In the genomic region with DNA sequence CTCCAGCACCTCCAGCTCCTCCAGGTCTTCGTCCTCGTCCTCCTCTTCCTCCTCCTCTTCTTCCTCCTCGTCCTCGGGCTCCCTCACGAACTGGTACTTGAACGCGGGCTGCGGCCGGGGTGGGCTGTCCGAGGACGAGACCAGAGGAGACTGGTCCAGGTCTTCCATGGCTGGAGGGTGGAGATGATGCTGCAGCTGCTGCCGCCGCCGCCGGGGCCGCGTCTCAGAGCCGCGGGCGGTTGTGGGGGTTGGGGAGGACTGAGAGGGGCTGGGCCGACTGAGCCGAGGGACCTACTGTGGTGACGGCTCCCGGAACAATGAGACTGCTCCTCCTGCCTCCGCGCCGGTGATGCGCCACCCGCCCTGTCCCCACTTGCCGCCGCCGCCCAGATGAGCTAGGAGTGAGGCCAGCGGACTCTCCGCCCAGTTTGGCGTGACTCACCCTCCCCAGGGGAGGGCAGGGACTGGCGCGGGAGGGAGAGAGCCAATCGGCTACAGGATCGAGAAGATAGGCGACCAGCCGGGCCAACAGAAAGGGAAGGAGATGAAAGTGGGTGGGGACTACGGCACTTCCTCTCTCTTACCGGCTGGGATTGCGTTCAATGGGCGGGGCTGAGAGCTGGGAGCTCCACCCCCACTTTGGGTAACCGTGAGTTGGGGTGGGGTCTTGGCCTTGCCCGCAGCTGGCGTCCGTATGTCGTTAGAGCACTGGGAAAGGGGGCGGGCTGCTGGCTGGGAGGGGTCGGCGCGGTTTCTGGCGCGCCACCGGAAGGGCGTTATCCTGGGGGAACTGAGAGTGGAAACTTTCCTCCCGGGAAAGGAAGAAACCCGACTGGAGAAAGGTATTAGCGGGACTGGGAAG, we compare ENCODE assay signal across 8 cellular contexts. TPM values are rescaled to one million over a fixed set of nuclear protein-coding genes. Genes with fewer than 3 reads are reported as not detected.
A peak's percentile ranks its signal among the peaks of the same experiment; 100 is the strongest.
DNase-seq lines count a peak whose midpoint lies in the region; TF ChIP-seq lines count a peak whose summit lies in the region.

Gene RTN4 (minus strand): TSS at position 319 of the 862 bp plus-strand sequence. CDS start 151 bp downstream, at position 168.

- peak within 1 kb of the TSS; percentile 36; the same call in 1 of the 2 replicates for H3K4ac ChIP-seq in H9 (ENCODE audit: low read depth, low read length)

- no peaks in the 10 kb centered on the region; a peak in 2 of 5 replicates for H3K9me3 Mint-ChIP-seq in H9
- H3K9me3 Mint-ChIP-seq in nephron = no peaks in the 10 kb centered on the region
- no peaks in the 10 kb centered on the region for H3K9me3 Mint-ChIP-seq in stimulated activated naive CD8-positive, alpha-beta T cell treated with anti-CD3 and anti-CD28 coated beads, Interleukin-15, Interleukin-2, amounts not matched to agents 100 ng/mL and 50 ng/mL, for 24 hours

- no peak within 1 kb of the TSS for H3T11ph ChIP-seq in H9 (ENCODE audit: low read length)

- peaks cover 10% of the 10 kb centered on the region for H3K4me1 ChIP-seq in ES-I3 (ENCODE audit: insufficient read depth, low read length)
- H3K4me1 ChIP-seq in H9 (ENCODE audit: insufficient read depth, low read length) = no peaks in the 10 kb centered on the region; the same call in 1 of the 2 replicates

- no peak within 1 kb of the TSS for H3K56ac ChIP-seq in H9 (ENCODE audit: insufficient read length, low read depth, low read length)

- peaks cover 0 to 11% (median 6%) of the 10 kb centered on the region in 3 experiments; a peak in 3 of 7 replicates for H3K36me3 Mint-ChIP-seq in H9 (ENCODE audit: insufficient read depth in 1 of 3, low read depth in 3 of 3)
- H3K36me3 Mint-ChIP-seq in nephron (ENCODE audit: low read depth) = no peaks in the 10 kb centered on the region
- H3K36me3 Mint-ChIP-seq in stimulated activated naive CD8-positive, alpha-beta T cell treated with anti-CD3 and anti-CD28 coated beads, Interleukin-15, Interleukin-2, amounts not matched to agents 100 ng/mL and 50 ng/mL, for 24 hours (ENCODE audit: low read depth) = peaks cover 4% of the 10 kb centered on the region

- H3K4me3 Mint-ChIP-seq in H9 (peak within 1 kb of the TSS; percentile 99), nephron (peak within 1 kb of the TSS; percentile 95 to 99 (median 97))
- peak within 1 kb of the TSS; percentile 100 for H3K4me3 Mint-ChIP-seq in stimulated activated naive CD8-positive, alpha-beta T cell treated with anti-CD3 and anti-CD28 coated beads, Interleukin-15, Interleukin-2, amounts not matched to agents 100 ng/mL and 50 ng/mL, for 24 hours

- no CpG with 5 or more reads among the region's 61 CpGs for WGBS in H9 (ENCODE audit: extremely low coverage, insufficient read length, low lambda C conversion rate)

- peak within 1 kb of the TSS; percentile 97 for H3K14ac ChIP-seq in H9 (ENCODE audit: insufficient read depth, low read length)

- H3K36me3 ChIP-seq in ES-I3 (ENCODE audit: insufficient read depth, low read length) (no peaks in the 10 kb centered on the region), MG63 (peaks cover 40% of the 10 kb centered on the region)

- H2BK15ac ChIP-seq in H9 (ENCODE audit: low read depth, low read length) = no peak within 1 kb of the TSS

- H3K27ac Mint-ChIP-seq in H9 (peak within 1 kb of the TSS; percentile 99 to 100 (median 100)), nephron (peak within 1 kb of the TSS; percentile 98 to 99 (median 99))
- H3K27ac Mint-ChIP-seq in stimulated activated naive CD8-positive, alpha-beta T cell treated with anti-CD3 and anti-CD28 coated beads, Interleukin-15, Interleukin-2, amounts not matched to agents 100 ng/mL and 50 ng/mL, for 24 hours = peak within 1 kb of the TSS; percentile 100

- no peak within 1 kb of the TSS for H2BK20ac ChIP-seq in H9 (ENCODE audit: low read depth, low read length, poor library complexity, severe bottlenecking)

- no peak within 1 kb of the TSS for H3K23ac ChIP-seq in H9 (ENCODE audit: insufficient read length, low read depth, low read length)

- H4K20me1 ChIP-seq in H9 (ENCODE audit: control insufficient read depth, insufficient read depth, insufficient read length) = no peaks in the 10 kb centered on the region

- peak within 1 kb of the TSS; percentile 92 for H3K18ac ChIP-seq in H9 (ENCODE audit: insufficient read length, low read depth, low read length)

- H3K9ac ChIP-seq in ES-I3 (ENCODE audit: low read depth, low read length) (peak within 1 kb of the TSS; percentile 95), H9 (ENCODE audit: extremely low read depth, insufficient read length, low read length) (peak within 1 kb of the TSS; percentile 95)

- no peak within 1 kb of the TSS for H4K8ac ChIP-seq in H9 (replicated peaks; ENCODE audit: insufficient read length, low read depth, low read length)

- no peak within 1 kb of the TSS for H2BK12ac ChIP-seq in H9 (ENCODE audit: insufficient read length, low read depth, low read length)

- no peak within 1 kb of the TSS for H2AFZ ChIP-seq in H9 (ENCODE audit: low read length)

- H2BK120ac ChIP-seq in H9 (ENCODE audit: low read depth, low read length, poor library complexity, severe bottlenecking) = peak within 1 kb of the TSS; percentile 66

- H3K79me1 ChIP-seq in H9 (ENCODE audit: insufficient read depth, low read depth, low read length, poor library complexity, severe bottlenecking) = no peaks in the 10 kb centered on the region

- TF ChIP-seq CTCF in H9 (conservative IDR thresholded peaks at IDR 0.05) (no peak; the same call in 2 of the 3 replicates), fibroblast of the aortic adventitia (IDR thresholded peaks at IDR 0.05; ENCODE audit: insufficient read depth, low read length) (peak; percentile 48), nephron (IDR thresholded peaks at IDR 0.05; ENCODE audit: unreplicated experiment in 3 of 3) (peak in 1 of 3 experiments; percentile 36)

- H3K23me2 ChIP-seq in H9 (ENCODE audit: insufficient read length, low read depth, low read length, poor library complexity, severe bottlenecking) = peaks cover 14% of the 10 kb centered on the region

- DNase-seq in H9 (peak; percentile 100), MG63 (peak; percentile 99), SHP77 treated with DMSO at 0.1 percent for 48 hours (lab: John Stamatoyannopoulos, UW) (peak; percentile 100), fibroblast of the aortic adventitia (ENCODE audit: low read depth) (peak; percentile 99)
- peak; percentile 100 for DNase-seq in activated effector memory CD4-positive, alpha-beta T cell treated with anti-CD3 and anti-CD28 coated beads, Interleukin-2, amount 50 U/mL, for 16 hours

- H3K27me3 Mint-ChIP-seq in H9 (ENCODE audit: low read depth) (peaks cover 1% of the 10 kb centered on the region; the same call in 1 of the 2 replicates), nephron (ENCODE audit: low read depth) (no peaks in the 10 kb centered on the region)
- no peaks in the 10 kb centered on the region for H3K27me3 Mint-ChIP-seq in stimulated activated naive CD8-positive, alpha-beta T cell treated with anti-CD3 and anti-CD28 coated beads, Interleukin-15, Interleukin-2, amounts not matched to agents 100 ng/mL and 50 ng/mL, for 24 hours

- H3K9me3 ChIP-seq in ES-I3 (ENCODE audit: control insufficient read depth, insufficient read depth, low read length) = no peaks in the 10 kb centered on the region
- no peaks in the 10 kb centered on the region for H3K9me3 ChIP-seq in H9 (ENCODE audit: control insufficient read depth, low read depth, low read length)
- peaks cover 18% of the 10 kb centered on the region for H3K9me3 ChIP-seq in MG63

- no peak within 1 kb of the TSS for H2BK5ac ChIP-seq in H9 (ENCODE audit: insufficient read length, low read length)

- no peak within 1 kb of the TSS for H4K5ac ChIP-seq in H9 (ENCODE audit: insufficient read length, low read depth, low read length)

- H3K4me3 ChIP-seq in MG63 (peak within 1 kb of the TSS; percentile 87), fibroblast of the aortic adventitia (ENCODE audit: low read depth, low read length) (peak within 1 kb of the TSS; percentile 97)

- H3K4me1 Mint-ChIP-seq in H9 = peaks cover 36 to 37% of the 10 kb centered on the region in 2 experiments
- H3K4me1 Mint-ChIP-seq in nephron = peaks cover 44% of the 10 kb centered on the region
- peaks cover 70% of the 10 kb centered on the region for H3K4me1 Mint-ChIP-seq in stimulated activated naive CD8-positive, alpha-beta T cell treated with anti-CD3 and anti-CD28 coated beads, Interleukin-15, Interleukin-2, amounts not matched to agents 100 ng/mL and 50 ng/mL, for 24 hours (ENCODE audit: low read depth)

- H4K91ac ChIP-seq in H9 (ENCODE audit: insufficient read length, low read depth, low read length) = peak within 1 kb of the TSS; percentile 80

- H3K27ac ChIP-seq in H9 (ENCODE audit: insufficient read length, low read depth, low read length) = peak within 1 kb of the TSS; percentile 53

- H2AK5ac ChIP-seq in H9 (ENCODE audit: insufficient read length, low read length) = no peak within 1 kb of the TSS

- H3K4me2 ChIP-seq in H9 (ENCODE audit: insufficient read depth, insufficient read length, low read length) = peak within 1 kb of the TSS; percentile 89

- H3K27me3 ChIP-seq in H9 (ENCODE audit: insufficient read depth, low read length) = no peaks in the 10 kb centered on the region
- no peaks in the 10 kb centered on the region for H3K27me3 ChIP-seq in MG63

- H3K79me2 ChIP-seq in H9 (ENCODE audit: insufficient read depth, low read length) = peaks cover 36% of the 10 kb centered on the region

RNA-seq across cellular contexts. Expression of gene RTN4, which starts in this region (rescaled TPM):
- total RNA-seq in H9 (2021) (200 and 205 TPM in 2 replicates), fibroblast of the aortic adventitia (ENCODE audit: low replicate concordance) (357 and 1,117 TPM in 2 replicates)
- 304 and 433 TPM in 2 replicates for total RNA-seq in MG63 (2014; rRNA removed; shearing (Covaris generic); ENCODE audit: low replicate concordance)

Comparison
In these comparisons a context has a peak if more than half of its experiments do, and no peak if none do; other contexts are left out.
1. Peak in every context shown above with its lines: DNase-seq, H3K4me3 ChIP-seq and H3K27ac ChIP-seq.